11 cellular contexts compared by ENCODE assay signal in the genomic region with DNA sequence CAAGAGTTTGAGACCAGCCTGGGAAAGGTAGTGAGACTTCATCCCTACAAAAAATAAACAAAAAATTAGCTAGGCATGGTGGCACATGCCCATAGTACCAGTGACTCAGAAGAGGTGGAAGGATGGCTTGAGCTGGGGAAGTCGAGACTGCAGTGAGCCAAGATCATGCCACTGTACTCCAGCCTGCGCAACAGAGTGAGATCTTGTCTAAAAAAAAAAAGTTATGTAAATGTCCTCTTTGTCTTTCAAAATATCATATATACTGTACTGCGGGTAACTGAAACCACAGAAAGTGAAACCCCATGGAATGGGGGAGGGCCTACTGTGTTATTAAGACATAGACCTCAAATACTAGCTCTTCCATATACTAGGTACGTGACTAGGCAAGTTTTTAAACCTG. TPM values are rescaled to one million over a fixed set of nuclear protein-coding genes. Genes with fewer than 3 reads are reported as not detected.
DNase-seq lines count a peak whose midpoint lies in the region; ATAC-seq and TF ChIP-seq lines count a peak whose summit lies in the region.
"Had no signal": no experiment of that assay in that cellular context is flagged by ENCODE, and none has a peak within 500 bp of the region (broad histone marks: within the 10 kb centered on the region; RNA-seq: fewer than 3 reads in every experiment).

No MANE protein-coding gene starts in this region.

- in situ Hi-C loops in GM13976 (cut with MboI; ENCODE audit: low sequenced_read_pairs, unreplicated experiment) = no loop called here

- no peaks in the 10 kb centered on the region for H3K79me2 ChIP-seq in osteoblast (ENCODE audit: insufficient read depth, low read length)

- no peaks in the 10 kb centered on the region for H3K4me1 ChIP-seq in osteoblast (ENCODE audit: insufficient read depth, low read length)

- H3K4me3 ChIP-seq in osteoblast (ENCODE audit: insufficient read depth, low read length) = no peak overlapping the region
- H3K4me3 ChIP-seq: BLaER1 treated with 17β-estradiol and CSF1 and Interleukin-3, amounts not matched to agents 10 nM and 100 nM had no signal

- DNase-seq in GM13976 (ENCODE audit: low spot score) (peak; percentile 25), SKM-1 (lab: John Stamatoyannopoulos, UW; ENCODE audit: unreplicated experiment) (peak; percentile 42), osteoblast (ENCODE audit: insufficient read length, low spot score, missing footprints) (no peak), DMS153 treated with DMSO at 0.1 percent for 48 hours (lab: John Stamatoyannopoulos, UW; ENCODE audit: unreplicated experiment) (no peak), hippocampal formation (lab: John Stamatoyannopoulos, UW) (no peak), NCI-H2227 (lab: John Stamatoyannopoulos, UW; ENCODE audit: unreplicated experiment) (no peak)
- DNase-seq: NCI-H1930, nephron progenitor cell had no signal

- no peak overlapping the region for H3K27ac ChIP-seq in osteoblast (ENCODE audit: low read depth, low read length)

- H3K36me3 ChIP-seq in osteoblast (ENCODE audit: insufficient read depth, low read length) = peaks cover 19% of the 10 kb centered on the region

- ATAC-seq in GM21447 (IDR thresholded peaks at IDR 0.05; ENCODE audit: unreplicated experiment) (peak; percentile 79), HG03159 (IDR thresholded peaks at IDR 0.05; ENCODE audit: unreplicated experiment) (peak; percentile 79)

- no peaks in the 10 kb centered on the region for H3K27me3 ChIP-seq in osteoblast (ENCODE audit: insufficient read depth, low read length)
- H3K27me3 ChIP-seq: BLaER1 treated with 17β-estradiol and CSF1 and Interleukin-3, amounts not matched to agents 10 nM and 100 nM had no signal

- no peaks in the 10 kb centered on the region for H3K9me3 ChIP-seq in osteoblast (ENCODE audit: low read depth, low read length)
- H3K9me3 ChIP-seq: BLaER1 treated with 17β-estradiol and CSF1 and Interleukin-3, amounts not matched to agents 10 nM and 100 nM had no signal

- H3K4me2 ChIP-seq in osteoblast (ENCODE audit: insufficient read depth, low read length) = no peak overlapping the region
- H3K4me2 ChIP-seq: BLaER1 treated with 17β-estradiol and CSF1 and Interleukin-3, amounts not matched to agents 10 nM and 100 nM had no signal

- no peak overlapping the region for H2AFZ ChIP-seq in osteoblast (ENCODE audit: low read length)

- H4K20me1 ChIP-seq in osteoblast (ENCODE audit: insufficient read depth, low read length) = no peaks in the 10 kb centered on the region

- TF ChIP-seq CTCF in GM13976 (IDR thresholded peaks at IDR 0.05; ENCODE audit: borderline replicate concordance, control extremely low read depth, extremely low read depth, insufficient read depth, missing control alignments) (no peak), osteoblast (IDR thresholded peaks at IDR 0.05; ENCODE audit: extremely low read depth, low read depth, low read length) (no peak)

RNA-seq across cellular contexts. Expression of a gene that starts 20.8 kb away (rescaled TPM):
- 28.9 and 33.7 TPM in 2 replicates for total RNA-seq in osteoblast

RNA-seq across cellular contexts. Expression of a gene that starts 40.8 kb away (rescaled TPM):
- total RNA-seq in osteoblast = 66.0 and 76.0 TPM in 2 replicates

RNA-seq across cellular contexts. Expression of a gene that starts 51.4 kb away (rescaled TPM):
- total RNA-seq in osteoblast = under 0.01 and 0.29 TPM in 2 replicates

Comparison
In these comparisons a context has a peak if more than half of its experiments do, and no peak if none do; other contexts are left out.
1. DNase-seq: peak in GM13976 (single experiment) and SKM-1 (single experiment); none in osteoblast (single experiment), DMS153 treated with DMSO at 0.1 percent for 48 hours (single experiment), hippocampal formation (0 of 2) and NCI-H2227 (single experiment).